ENCODE assay signal across 2 cellular contexts in genomic region chr22:38852522-38852921, GRCh38.
TF ChIP-seq lines count a peak whose summit lies in the region.

No MANE protein-coding gene starts in this region.

TF ChIP-seq in HEK293, 187 proteins besides CTCF, POLR2A, EP300 and RAD21:
- TF ChIP-seq ZNF768 (tag by site-specific recombination; IDR thresholded peaks at IDR 0.05) (peak; percentile 96), ZNF660 (tag by site-specific recombination; IDR thresholded peaks at IDR 0.05) (no peak)
TF ChIP-seq in HEK293: peak in this region for 1.

TF ChIP-seq in K562, 482 proteins besides CTCF, POLR2A, EP300 and RAD21:
- no peak for TF ChIP-seq HEY1 (CRISPR knock-in tag; IDR thresholded peaks at IDR 0.05; ENCODE audit: borderline replicate concordance)
- no peak for TF ChIP-seq NR2F6 (CRISPR knock-in tag; IDR thresholded peaks at IDR 0.05)
- TF ChIP-seq CREB1 (IDR thresholded peaks at IDR 0.05), result no peak
- TF ChIP-seq CREB1 (CRISPR knock-in tag; IDR thresholded peaks at IDR 0.05), result no peak
- TF ChIP-seq MEF2A (IDR thresholded peaks at IDR 0.05; ENCODE audit: control insufficient read depth, low read depth, low read length), result no peak
- no peak for TF ChIP-seq SAP30 (IDR thresholded peaks at IDR 0.05; ENCODE audit: borderline replicate concordance, insufficient read depth, low read depth, low read length, poor library complexity, severe bottlenecking)
- TF ChIP-seq SPI1 (IDR thresholded peaks at IDR 0.05; ENCODE audit: borderline replicate concordance, low read depth, low read length), result no peak
- TF ChIP-seq FOXJ2 (tag; IDR thresholded peaks at IDR 0.05), result no peak
- 0 out of 2 replicates have a peak, but pooled peaks have one; percentile 23 for TF ChIP-seq PTBP1 (IDR thresholded peaks at IDR 0.05; ENCODE audit: low read depth, low read length)
- TF ChIP-seq RBM25 (IDR thresholded peaks at IDR 0.05; ENCODE audit: low read depth, low read length, severe bottlenecking), result peak; percentile 97
- TF ChIP-seq POLR2AphosphoS5 (IDR thresholded peaks at IDR 0.05; ENCODE audit: control insufficient read depth, insufficient read depth, low read depth, low read length), result no peak
- peak; percentile 97 for TF ChIP-seq BCOR (IDR thresholded peaks at IDR 0.05)
- TF ChIP-seq FOXK1 (CRISPR knock-in tag; IDR thresholded peaks at IDR 0.05; ENCODE audit: borderline replicate concordance), result no peak
- TF ChIP-seq MAZ (CRISPR knock-in tag; conservative IDR thresholded peaks at IDR 0.05 in 1 of 2, IDR thresholded peaks at IDR 0.05 in 1 of 2), result no peak
- TF ChIP-seq ERF (CRISPR knock-in tag; IDR thresholded peaks at IDR 0.05), result no peak
- peak; percentile 82 for TF ChIP-seq ZFP36 (IDR thresholded peaks at IDR 0.05; ENCODE audit: low read depth, low read length, partially characterized antibody)
- no peak for TF ChIP-seq ZNF668 (CRISPR knock-in tag; IDR thresholded peaks at IDR 0.05)
- no peak for TF ChIP-seq ZNF12 (CRISPR knock-in tag; IDR thresholded peaks at IDR 0.05)
- TF ChIP-seq ZBTB33 (CRISPR knock-in tag; IDR thresholded peaks at IDR 0.05), result no peak
- TF ChIP-seq RCOR1 (IDR thresholded peaks at IDR 0.05; ENCODE audit: borderline replicate concordance in 1 of 2, low read depth in 2 of 2, low read length in 2 of 2), result 0 out of 4 replicates have a peak, but pooled peaks of 1 of the 2 experiments have one; percentile 52
- no peak for TF ChIP-seq SP2 (IDR thresholded peaks at IDR 0.05; ENCODE audit: extremely low read depth, low read depth, low read length, poor library complexity, severe bottlenecking)
- TF ChIP-seq NEUROD1 (IDR thresholded peaks at IDR 0.05; ENCODE audit: borderline replicate concordance, low read depth, low read length, partially characterized antibody), result no peak
- peak; percentile 67; the same call in 1 of the 2 replicates for TF ChIP-seq HDAC2 (IDR thresholded peaks at IDR 0.05)
- TF ChIP-seq ZNF77 (CRISPR knock-in tag; IDR thresholded peaks at IDR 0.05), result no peak
- TF ChIP-seq NFE2 (IDR thresholded peaks at IDR 0.05; ENCODE audit: low read depth), result no peak
- no peak for TF ChIP-seq SRSF1 (IDR thresholded peaks at IDR 0.05; ENCODE audit: low read depth, low read length)
- no peak for TF ChIP-seq ATF1 (CRISPR knock-in tag; IDR thresholded peaks at IDR 0.05)
- no peak for TF ChIP-seq ATF1 (tag; IDR thresholded peaks at IDR 0.05)
- TF ChIP-seq KDM1A (IDR thresholded peaks at IDR 0.05), result peak; percentile 80 to 86
- no peak for TF ChIP-seq L3MBTL2 (IDR thresholded peaks at IDR 0.05)
- TF ChIP-seq ADNP (tag; IDR thresholded peaks at IDR 0.05), result peak; percentile 66; the same call in 1 of the 2 replicates
- 0 out of 2 replicates have a peak, but pooled peaks have one; percentile 36 for TF ChIP-seq SMARCA5 (IDR thresholded peaks at IDR 0.05)
